In genomic region chr1:205098242-205098641, GRCh38 we compare ENCODE assay signal across 8 cellular contexts. TPM values are rescaled to one million over a fixed set of nuclear protein-coding genes. Genes with fewer than 3 reads are reported as not detected.
"Had no signal": no experiment of that assay in that cellular context is flagged by ENCODE, and none has a peak within 500 bp of the region (broad histone marks: within the 10 kb centered on the region; RNA-seq: fewer than 3 reads in every experiment).

No MANE protein-coding gene starts in this region.

- H3K27me3 Mint-ChIP-seq: IgD-negative memory B cell had no signal

- H3K27ac ChIP-seq: HL-60 had no signal

- H3K4me1 Mint-ChIP-seq: IgD-negative memory B cell had no signal

- DNase-seq: IMR-90, KBM-7 had no signal

- ATAC-seq: HepG2, K562 had no signal

- H3K4me3 ChIP-seq: K562 had no signal

RNA-seq across cellular contexts. Expression of gene CNTN2, which starts 55.2 kb away (rescaled TPM):
- total RNA-seq: HepG2, HT-29, HT1080, IMR-90, K562 had no signal
- polyA plus RNA-seq: HepG2, IgD-negative memory B cell, IMR-90, K562 had no signal
